8 cellular contexts compared by ENCODE assay signal in genomic region chr2:229922449-229923386, GRCh38. TPM values are rescaled to one million over a fixed set of nuclear protein-coding genes. Genes with fewer than 3 reads are reported as not detected.
DNase-seq lines count a peak whose midpoint lies in the region; ATAC-seq, FAIRE-seq and TF ChIP-seq lines count a peak whose summit lies in the region.

A gene with protein sequence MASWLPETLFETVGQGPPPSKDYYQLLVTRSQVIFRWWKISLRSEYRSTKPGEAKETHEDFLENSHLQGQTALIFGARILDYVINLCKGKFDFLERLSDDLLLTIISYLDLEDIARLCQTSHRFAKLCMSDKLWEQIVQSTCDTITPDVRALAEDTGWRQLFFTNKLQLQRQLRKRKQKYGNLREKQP (plus strand): TSS chr2:229922503. CDS start chr2:229922514, 11 bp downstream.

- peak; percentile 68 for DNase-seq in RPMI7951 (ENCODE audit: low read depth)
- peak; percentile 95 for DNase-seq in cardiac septum (ENCODE audit: low spot score)
- peak; percentile 85 for DNase-seq in prostate gland (ENCODE audit: low spot score)
- peak; percentile 81 for DNase-seq in urothelium cell line (ENCODE audit: low spot score)

- H3K9me3 ChIP-seq in DOHH2 (ENCODE audit: control insufficient read depth, insufficient read depth, low read length) (no peaks in the 10 kb centered on the region), prostate gland (no peaks in the 10 kb centered on the region)

- TF ChIP-seq CTCF in DOHH2 (IDR thresholded peaks at IDR 0.05; ENCODE audit: low read depth, low read length, poor library complexity, severe bottlenecking) (no peak), prostate gland (IDR thresholded peaks at IDR 0.05) (no peak)

- H3K27me3 ChIP-seq in DOHH2 (ENCODE audit: control insufficient read depth, low read length): no peaks in the 10 kb centered on the region
- H3K27me3 ChIP-seq in prostate gland (replicated peaks; ENCODE audit: insufficient read depth): no peaks in the 10 kb centered on the region

- H3K4me3 ChIP-seq in DOHH2 (ENCODE audit: low read length) (peak within 1 kb of the TSS; percentile 97), prostate gland (peak within 1 kb of the TSS; percentile 91 to 95)

- H3K4me1 ChIP-seq in DOHH2 (ENCODE audit: control insufficient read depth, low read length): peaks cover 22% of the 10 kb centered on the region
- H3K4me1 ChIP-seq in prostate gland (replicated peaks): no peaks in the 10 kb centered on the region

- intact Hi-C loops in cardiac septum (cut with DNase I) (loop anchor here (5.0 kb wide), 1 partner anchor 120 kb away; no protein-coding TSS in a partner anchor), prostate gland (cut with DNase I) (loop anchor here (5.0 kb wide), 1 partner anchor 120 kb away; no protein-coding TSS in a partner anchor)

- H3K36me3 ChIP-seq in DOHH2 (ENCODE audit: control insufficient read depth, low read length): peaks cover 13% of the 10 kb centered on the region
- no peaks in the 10 kb centered on the region for H3K36me3 ChIP-seq in prostate gland

- peaks cover 52% of the 10 kb centered on the region for H3K79me2 ChIP-seq in DOHH2 (ENCODE audit: control insufficient read depth, low read length)

- peak within 1 kb of the TSS; percentile 96 for H3K4me2 ChIP-seq in DOHH2 (ENCODE audit: low read length)

- no peak for TF ChIP-seq EP300 in Ishikawa (IDR thresholded peaks at IDR 0.05; ENCODE audit: borderline replicate concordance)

- peak within 1 kb of the TSS; percentile 99 for H3K27ac Mint-ChIP-seq in activated naive CD4-positive, alpha-beta T cell treated with anti-CD3 and anti-CD28 coated beads, Interleukin-2, amount 50 U/mL, for 24 hours

- no peak for TF ChIP-seq RAD21 in Ishikawa (IDR thresholded peaks at IDR 0.05; ENCODE audit: low read depth)

- no peak for FAIRE-seq in urothelium cell line (lab: Jason Lieb, UNC)

- peaks cover 44% of the 10 kb centered on the region for H3K4me1 Mint-ChIP-seq in activated naive CD4-positive, alpha-beta T cell treated with anti-CD3 and anti-CD28 coated beads, Interleukin-2, amount 50 U/mL, for 24 hours

- H3K36me3 Mint-ChIP-seq in activated naive CD4-positive, alpha-beta T cell treated with anti-CD3 and anti-CD28 coated beads, Interleukin-2, amount 50 U/mL, for 24 hours: peaks cover 2% of the 10 kb centered on the region

- peak; percentile 71 for ATAC-seq in GM21717 (IDR thresholded peaks at IDR 0.05; ENCODE audit: unreplicated experiment)

- peak within 1 kb of the TSS; percentile 85 for H3K27ac ChIP-seq in DOHH2 (ENCODE audit: low read depth, low read length)
- H3K27ac ChIP-seq in prostate gland: peak within 1 kb of the TSS; percentile 97 to 98

- peak within 1 kb of the TSS; percentile 97 for H3K4me3 Mint-ChIP-seq in activated naive CD4-positive, alpha-beta T cell treated with anti-CD3 and anti-CD28 coated beads, Interleukin-2, amount 50 U/mL, for 24 hours

- H3F3A ChIP-seq in DOHH2 (ENCODE audit: control insufficient read depth, insufficient read depth): peaks cover 15% of the 10 kb centered on the region

- no peaks in the 10 kb centered on the region for H3K9me3 Mint-ChIP-seq in activated naive CD4-positive, alpha-beta T cell treated with anti-CD3 and anti-CD28 coated beads, Interleukin-2, amount 50 U/mL, for 24 hours

- peaks cover 4% of the 10 kb centered on the region; the same call in 1 of the 2 replicates for H4K20me1 ChIP-seq in DOHH2 (ENCODE audit: control insufficient read depth, insufficient read depth, low read depth, low read length)

- no peaks in the 10 kb centered on the region for H3K9me2 ChIP-seq in DOHH2 (replicated peaks; ENCODE audit: control insufficient read depth, low read length)

- 1% methylated on average over 58 of the region's 61 CpGs for WGBS in prostate gland

- no peak for TF ChIP-seq POLR2A in prostate gland (IDR thresholded peaks at IDR 0.05)

- H3K27me3 Mint-ChIP-seq in activated naive CD4-positive, alpha-beta T cell treated with anti-CD3 and anti-CD28 coated beads, Interleukin-2, amount 50 U/mL, for 24 hours: no peaks in the 10 kb centered on the region

TF ChIP-seq in Ishikawa, 13 proteins besides CTCF, POLR2A, EP300 and RAD21:
- TF ChIP-seq ZBTB7A (IDR thresholded peaks at IDR 0.05; ENCODE audit: low read depth) (no peak), FOXM1 (IDR thresholded peaks at IDR 0.05; ENCODE audit: borderline replicate concordance, low read depth) (no peak), TCF12 (IDR thresholded peaks at IDR 0.05; ENCODE audit: low read depth) (0 out of 2 replicates have a peak, but pooled peaks have one; percentile 5), USF1 (IDR thresholded peaks at IDR 0.05) (no peak), REST (IDR thresholded peaks at IDR 0.05; ENCODE audit: low read depth) (0 out of 2 replicates have a peak, but pooled peaks have one; percentile 8), CREB1 (IDR thresholded peaks at IDR 0.05; ENCODE audit: low read depth) (no peak), EGR1 (IDR thresholded peaks at IDR 0.05) (peak; percentile 56; the same call in 1 of the 2 replicates), TAF1 (IDR thresholded peaks at IDR 0.05; ENCODE audit: low read depth) (peak; percentile 65), NFIC (IDR thresholded peaks at IDR 0.05) (0 out of 2 replicates have a peak, but pooled peaks have one; percentile 3), MAX (IDR thresholded peaks at IDR 0.05) (peak; percentile 94), TEAD4 (IDR thresholded peaks at IDR 0.05) (no peak), YY1 (IDR thresholded peaks at IDR 0.05; ENCODE audit: low read depth) (peak; percentile 95), CEBPB (IDR thresholded peaks at IDR 0.05) (no peak)

RNA-seq across cellular contexts. Expression of the gene that starts here (rescaled TPM):
- total RNA-seq in RPMI7951 (2014; rRNA removed; shearing (Covaris generic)): 5.2 and 6.4 TPM in 2 replicates
- total RNA-seq in cardiac septum (1.2 TPM), prostate gland (1 to 10 TPM; 5.6 to 8.4 TPM)

Comparison
In these comparisons a context has a peak if more than half of its experiments do, and no peak if none do; other contexts are left out.
1. Peak in every context shown above with its lines: DNase-seq, ATAC-seq, H3K4me3 ChIP-seq and H3K27ac ChIP-seq.